In the genomic region with DNA sequence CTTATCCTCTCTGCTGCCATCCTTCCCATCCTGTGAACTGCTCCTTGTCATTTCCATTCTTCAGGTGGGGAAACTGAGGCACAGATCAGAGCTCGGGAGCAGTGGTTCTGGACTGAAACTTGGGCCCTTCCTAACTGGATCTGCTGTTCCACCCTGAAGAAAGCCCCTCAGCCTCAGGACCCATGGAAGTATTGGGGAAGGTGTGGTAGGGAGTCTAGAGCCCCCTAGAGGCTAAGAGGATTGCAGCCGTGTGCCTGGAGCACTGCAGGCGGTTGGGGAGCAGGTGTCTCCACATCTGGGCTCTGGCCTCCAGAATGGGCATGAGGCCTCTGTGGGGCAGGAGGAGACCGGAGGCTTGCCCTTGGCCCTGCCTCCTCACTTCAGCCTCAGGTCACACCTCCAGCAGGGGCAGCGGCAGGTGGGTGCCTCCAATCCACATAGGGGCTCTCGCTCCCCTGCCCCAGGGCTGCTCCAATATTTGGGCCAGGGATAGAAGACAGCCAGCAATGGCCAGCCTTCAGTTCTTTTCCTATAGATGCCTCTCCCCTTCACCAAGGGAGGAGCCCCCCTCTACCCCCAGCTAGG, we compare ENCODE assay signal across 13 cellular contexts. TPM values are rescaled to one million over a fixed set of nuclear protein-coding genes. Genes with fewer than 3 reads are reported as not detected.
A peak's percentile ranks its signal among the peaks of the same experiment; 100 is the strongest.
DNase-seq lines count a peak whose midpoint lies in the region; FAIRE-seq and TF ChIP-seq lines count a peak whose summit lies in the region.
"Had no signal": no experiment of that assay in that cellular context is flagged by ENCODE, and none has a peak within 500 bp of the region (broad histone marks: within the 10 kb centered on the region; RNA-seq: fewer than 3 reads in every experiment).

No MANE protein-coding gene starts in this region.

- no peak overlapping the region for H3K27ac ChIP-seq in Karpas-422 (ENCODE audit: low read length)
- H3K27ac ChIP-seq: left lung had no signal

- H3K4me1 ChIP-seq in Karpas-422 (ENCODE audit: low read length): no peaks in the 10 kb centered on the region
- H3K4me1 ChIP-seq: left lung had no signal

- no peaks in the 10 kb centered on the region for H3K36me3 ChIP-seq in Karpas-422 (ENCODE audit: insufficient read depth, low read length)
- H3K36me3 ChIP-seq: left lung had no signal

- H3K4me1 Mint-ChIP-seq in brain (peaks cover 3% of the 10 kb centered on the region), nephron progenitor cell (peaks cover 17% of the 10 kb centered on the region)
- H3K4me1 Mint-ChIP-seq: activated naive CD4-positive, alpha-beta T cell treated with anti-CD3 and anti-CD28 coated beads, Interleukin-2, amount 10 ng/mL, durations not matched to agents 7 days and 5 days had no signal

- H3K4me3 ChIP-seq in Karpas-422 (ENCODE audit: low read length): no peak overlapping the region
- H3K4me3 ChIP-seq: left lung had no signal

- no peak overlapping the region for H3K4me2 ChIP-seq in Karpas-422 (ENCODE audit: low read depth, low read length, poor library complexity, severe bottlenecking)

- no peaks in the 10 kb centered on the region for H3K36me3 Mint-ChIP-seq in brain
- H3K36me3 Mint-ChIP-seq in nephron progenitor cell (ENCODE audit: low read depth): no peaks in the 10 kb centered on the region
- H3K36me3 Mint-ChIP-seq: activated naive CD4-positive, alpha-beta T cell treated with anti-CD3 and anti-CD28 coated beads, Interleukin-2, amount 10 ng/mL, durations not matched to agents 7 days and 5 days had no signal

- no peaks in the 10 kb centered on the region; the same call in 1 of the 2 replicates for H4K20me1 ChIP-seq in Karpas-422 (ENCODE audit: insufficient read depth, low read depth, low read length)

- H3K27ac Mint-ChIP-seq in brain (no peak overlapping the region), nephron progenitor cell (no peak overlapping the region)
- H3K27ac Mint-ChIP-seq: activated naive CD4-positive, alpha-beta T cell treated with anti-CD3 and anti-CD28 coated beads, Interleukin-2, amount 10 ng/mL, durations not matched to agents 7 days and 5 days had no signal

- H3K27me3 Mint-ChIP-seq in brain: peaks cover 34% of the 10 kb centered on the region
- H3K27me3 Mint-ChIP-seq in nephron progenitor cell (ENCODE audit: low read depth, poor library complexity): peaks cover 70% of the 10 kb centered on the region

- H2AFZ ChIP-seq in Karpas-422 (ENCODE audit: low read length): no peak overlapping the region

- no peak overlapping the region for H3K4me3 Mint-ChIP-seq in brain
- no peak overlapping the region for H3K4me3 Mint-ChIP-seq in nephron progenitor cell
- H3K4me3 Mint-ChIP-seq: activated naive CD4-positive, alpha-beta T cell treated with anti-CD3 and anti-CD28 coated beads, Interleukin-2, amount 10 ng/mL, durations not matched to agents 7 days and 5 days had no signal

- H3K9me3 Mint-ChIP-seq in brain (peaks cover 0 to 4% (median 2%) of the 10 kb centered on the region in 5 experiments), nephron progenitor cell (no peaks in the 10 kb centered on the region)
- H3K9me3 Mint-ChIP-seq: activated naive CD4-positive, alpha-beta T cell treated with anti-CD3 and anti-CD28 coated beads, Interleukin-2, amount 10 ng/mL, durations not matched to agents 7 days and 5 days had no signal

- TF ChIP-seq CTCF in brain (conservative IDR thresholded peaks at IDR 0.05) (peak; percentile 11 to 32), nephron progenitor cell (IDR thresholded peaks at IDR 0.05) (peak; percentile 47)

- DNase-seq in NCI-H1092 treated with DMSO at 0.1 percent for 48 hours (lab: John Stamatoyannopoulos, UW) (peak; percentile 4), NCI-H1092 (lab: John Stamatoyannopoulos, UW) (no peak), Karpas-422 (peak; percentile 71), nephron progenitor cell (no peak), GM19239 (ENCODE audit: insufficient read length, low spot score) (no peak), inferior parietal cortex (ENCODE audit: extremely low spot score) (no peak), SHP77 (lab: John Stamatoyannopoulos, UW) (no peak)
- DNase-seq: ACHN; activated CD4-positive, CD25-positive, alpha-beta regulatory T cell; activated naive CD4-positive, alpha-beta T cell treated with anti-CD3 and anti-CD28 coated beads, Interleukin-2, amount 10 ng/mL, durations not matched to agents 7 days and 5 days; NCI-H526 treated with DMSO at 0.1 percent for 48 hours had no signal

- no peak overlapping the region for H3K9ac ChIP-seq in Karpas-422 (ENCODE audit: low read length)

- no peak for FAIRE-seq in GM19239 (lab: Jason Lieb, UNC)

- no peaks in the 10 kb centered on the region for H3K27me3 ChIP-seq in Karpas-422 (ENCODE audit: low read length)

- H3K9me2 ChIP-seq in Karpas-422 (replicated peaks; ENCODE audit: insufficient read depth, low read length): no peaks in the 10 kb centered on the region

- no peaks in the 10 kb centered on the region for H3K79me2 ChIP-seq in Karpas-422 (ENCODE audit: low read length)

- H3K9me3 ChIP-seq in Karpas-422 (ENCODE audit: low read length): no peaks in the 10 kb centered on the region
- H3K9me3 ChIP-seq: left lung had no signal

RNA-seq across cellular contexts. Expression of gene DNAJB8, which starts 28.1 kb away (rescaled TPM):
- not detected in 2 replicates for total RNA-seq in Karpas-422 (2014; rRNA removed; shearing (Covaris generic); ENCODE audit: low replicate concordance)
- polyA plus RNA-seq in brain (ENCODE audit: insufficient read depth, low read depth, low replicate concordance): not detected
- total RNA-seq: left lung had no signal

RNA-seq across cellular contexts. Expression of gene GATA2, which starts 54.4 kb away (rescaled TPM):
- not detected in 2 replicates for total RNA-seq in Karpas-422 (2014; rRNA removed; shearing (Covaris generic); ENCODE audit: low replicate concordance)
- polyA plus RNA-seq in brain (ENCODE audit: insufficient read depth, low read depth, low replicate concordance): 3.7 TPM

Comparison
In these comparisons a context has a peak if more than half of its experiments do, and no peak if none do; other contexts are left out.
1. DNase-seq: peak in NCI-H1092 treated with DMSO at 0.1 percent for 48 hours (single experiment) and Karpas-422 (single experiment); none in NCI-H1092 (single experiment), nephron progenitor cell (single experiment), GM19239 (single experiment), inferior parietal cortex (single experiment) and SHP77 (0 of 2).